ENCODE assay signal across 18 cellular contexts in the genomic region with DNA sequence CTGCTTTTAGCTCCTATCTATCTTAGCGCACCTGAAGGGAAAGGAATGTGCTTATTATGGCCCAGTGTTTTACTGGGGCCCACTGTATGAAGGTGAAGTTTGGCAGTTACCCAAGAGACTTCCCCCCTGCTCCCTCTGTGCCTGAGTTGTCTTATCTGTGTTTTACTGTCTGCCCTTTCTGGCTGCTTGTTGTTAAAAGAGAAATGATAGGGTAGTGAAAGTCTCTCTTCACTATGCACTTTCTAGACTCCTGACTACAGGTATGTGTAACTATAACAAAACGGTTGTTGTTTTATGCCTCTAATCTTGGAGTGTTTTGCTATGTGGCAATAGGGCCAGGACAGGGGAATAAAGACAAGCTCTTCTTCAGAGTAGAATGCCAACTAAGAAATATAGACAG.
"Had no signal": no experiment of that assay in that cellular context is flagged by ENCODE, and none has a peak within 500 bp of the region (broad histone marks: within the 10 kb centered on the region; RNA-seq: fewer than 3 reads in every experiment).

No MANE protein-coding gene starts in this region.

- H3K27ac Mint-ChIP-seq: natural killer cell treated with Interleukin-12 subunit alpha and Interleukin-12 subunit beta and Interleukin-15 and Interleukin-18, amount 100 ng/mL, for 72 hours; neural progenitor cell had no signal

- DNase-seq: cortex of kidney; dorsolateral prefrontal cortex; effector CD8-positive, alpha-beta T cell; foreskin melanocyte; head of caudate nucleus; kidney glomerular epithelial cell; nucleus accumbens; ovary; retina; right lobe of liver; stimulated activated CD4-positive, alpha-beta T cell treated with anti-CD3 and anti-CD28 coated beads, Interleukin-4, amount 100 ng/mL, for 24 hours; stimulated activated naive CD4-positive, alpha-beta T cell; stomach; substantia nigra; transverse colon had no signal

- ATAC-seq: natural killer cell treated with Interleukin-12 subunit alpha and Interleukin-12 subunit beta and Interleukin-15 and Interleukin-18, amount 100 ng/mL, for 72 hours; right lobe of liver had no signal

- H3K4me3 Mint-ChIP-seq: mesothelial cell of epicardium; natural killer cell treated with Interleukin-12 subunit alpha and Interleukin-12 subunit beta and Interleukin-15 and Interleukin-18, amount 100 ng/mL, for 72 hours; neural progenitor cell had no signal

- H3K9me3 Mint-ChIP-seq: neural progenitor cell had no signal

- H3K36me3 Mint-ChIP-seq: natural killer cell treated with Interleukin-12 subunit alpha and Interleukin-12 subunit beta and Interleukin-15 and Interleukin-18, amount 100 ng/mL, for 72 hours; neural progenitor cell had no signal

- H3K27me3 Mint-ChIP-seq: natural killer cell treated with Interleukin-12 subunit alpha and Interleukin-12 subunit beta and Interleukin-15 and Interleukin-18, amount 100 ng/mL, for 72 hours had no signal

- H3K4me1 Mint-ChIP-seq: neural progenitor cell had no signal
